1 cellular context compared by ENCODE assay signal in genomic region chr19:40055832-40056504, GRCh38.
TF ChIP-seq lines count a peak whose summit lies in the region.

ZNF780B (minus strand) TSS chr19:40056231; CDS start chr19:40050332, 5,899 bp downstream.

TF ChIP-seq in GM12878, 131 proteins besides CTCF, POLR2A, EP300 and RAD21 (continued from another document and continues in another):
- TF ChIP-seq ZBTB4 (CRISPR knock-in tag; IDR thresholded peaks at IDR 0.05): no peak
- TF ChIP-seq JUNB (IDR thresholded peaks at IDR 0.05): no peak
- no peak for TF ChIP-seq EED (IDR thresholded peaks at IDR 0.05; ENCODE audit: low read depth)
- TF ChIP-seq CBX3 (IDR thresholded peaks at IDR 0.05; ENCODE audit: borderline replicate concordance, low read depth): no peak
- no peak for TF ChIP-seq RBBP5 (conservative IDR thresholded peaks at IDR 0.05)
- no peak for TF ChIP-seq SIN3A (IDR thresholded peaks at IDR 0.05; ENCODE audit: low read depth, low read length)
- no peak for TF ChIP-seq ZZZ3 (IDR thresholded peaks at IDR 0.05; ENCODE audit: control insufficient read depth, insufficient read length, low read depth)
- TF ChIP-seq ZBTB33 (IDR thresholded peaks at IDR 0.05): no peak
- no peak for TF ChIP-seq USF1 (IDR thresholded peaks at IDR 0.05; ENCODE audit: borderline replicate concordance, extremely low read length, insufficient read depth, low read depth, low read length)
- 0 out of 2 replicates have a peak, but pooled peaks have one; percentile 42 for TF ChIP-seq TAF1 (IDR thresholded peaks at IDR 0.05; ENCODE audit: borderline replicate concordance, low read depth, low read length)
- no peak for TF ChIP-seq HDAC2 (IDR thresholded peaks at IDR 0.05)
- TF ChIP-seq CHD4 (IDR thresholded peaks at IDR 0.05): no peak
- TF ChIP-seq, protein P1, sequence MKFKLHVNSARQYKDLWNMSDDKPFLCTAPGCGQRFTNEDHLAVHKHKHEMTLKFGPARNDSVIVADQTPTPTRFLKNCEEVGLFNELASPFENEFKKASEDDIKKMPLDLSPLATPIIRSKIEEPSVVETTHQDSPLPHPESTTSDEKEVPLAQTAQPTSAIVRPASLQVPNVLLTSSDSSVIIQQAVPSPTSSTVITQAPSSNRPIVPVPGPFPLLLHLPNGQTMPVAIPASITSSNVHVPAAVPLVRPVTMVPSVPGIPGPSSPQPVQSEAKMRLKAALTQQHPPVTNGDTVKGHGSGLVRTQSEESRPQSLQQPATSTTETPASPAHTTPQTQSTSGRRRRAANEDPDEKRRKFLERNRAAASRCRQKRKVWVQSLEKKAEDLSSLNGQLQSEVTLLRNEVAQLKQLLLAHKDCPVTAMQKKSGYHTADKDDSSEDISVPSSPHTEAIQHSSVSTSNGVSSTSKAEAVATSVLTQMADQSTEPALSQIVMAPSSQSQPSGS (IDR thresholded peaks at IDR 0.05; ENCODE audit: low read length): 0 out of 2 replicates have a peak, but pooled peaks have one; percentile 28
- peak; percentile 67; the same call in 1 of the 2 replicates for TF ChIP-seq PAX5 (IDR thresholded peaks at IDR 0.05; ENCODE audit: borderline replicate concordance, low read depth, low read length)
- TF ChIP-seq MAX (IDR thresholded peaks at IDR 0.05; ENCODE audit: low read depth, low read length): peak; percentile 17; the same call in 1 of the 2 replicates
- TF ChIP-seq SKIL (IDR thresholded peaks at IDR 0.05; ENCODE audit: low read depth, poor library complexity, severe bottlenecking): peak; percentile 22
- TF ChIP-seq CREM (IDR thresholded peaks at IDR 0.05; ENCODE audit: low read depth): peak; percentile 70
- TF ChIP-seq, protein P2, sequence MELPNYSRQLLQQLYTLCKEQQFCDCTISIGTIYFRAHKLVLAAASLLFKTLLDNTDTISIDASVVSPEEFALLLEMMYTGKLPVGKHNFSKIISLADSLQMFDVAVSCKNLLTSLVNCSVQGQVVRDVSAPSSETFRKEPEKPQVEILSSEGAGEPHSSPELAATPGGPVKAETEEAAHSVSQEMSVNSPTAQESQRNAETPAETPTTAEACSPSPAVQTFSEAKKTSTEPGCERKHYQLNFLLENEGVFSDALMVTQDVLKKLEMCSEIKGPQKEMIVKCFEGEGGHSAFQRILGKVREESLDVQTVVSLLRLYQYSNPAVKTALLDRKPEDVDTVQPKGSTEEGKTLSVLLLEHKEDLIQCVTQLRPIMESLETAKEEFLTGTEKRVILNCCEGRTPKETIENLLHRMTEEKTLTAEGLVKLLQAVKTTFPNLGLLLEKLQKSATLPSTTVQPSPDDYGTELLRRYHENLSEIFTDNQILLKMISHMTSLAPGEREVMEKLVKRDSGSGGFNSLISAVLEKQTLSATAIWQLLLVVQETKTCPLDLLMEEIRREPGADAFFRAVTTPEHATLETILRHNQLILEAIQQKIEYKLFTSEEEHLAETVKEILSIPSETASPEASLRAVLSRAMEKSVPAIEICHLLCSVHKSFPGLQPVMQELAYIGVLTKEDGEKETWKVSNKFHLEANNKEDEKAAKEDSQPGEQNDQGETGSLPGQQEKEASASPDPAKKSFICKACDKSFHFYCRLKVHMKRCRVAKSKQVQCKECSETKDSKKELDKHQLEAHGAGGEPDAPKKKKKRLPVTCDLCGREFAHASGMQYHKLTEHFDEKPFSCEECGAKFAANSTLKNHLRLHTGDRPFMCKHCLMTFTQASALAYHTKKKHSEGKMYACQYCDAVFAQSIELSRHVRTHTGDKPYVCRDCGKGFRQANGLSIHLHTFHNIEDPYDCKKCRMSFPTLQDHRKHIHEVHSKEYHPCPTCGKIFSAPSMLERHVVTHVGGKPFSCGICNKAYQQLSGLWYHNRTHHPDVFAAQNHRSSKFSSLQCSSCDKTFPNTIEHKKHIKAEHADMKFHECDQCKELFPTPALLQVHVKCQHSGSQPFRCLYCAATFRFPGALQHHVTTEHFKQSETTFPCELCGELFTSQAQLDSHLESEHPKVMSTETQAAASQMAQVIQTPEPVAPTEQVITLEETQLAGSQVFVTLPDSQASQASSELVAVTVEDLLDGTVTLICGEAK (IDR thresholded peaks at IDR 0.05; ENCODE audit: borderline replicate concordance): peak; percentile 92
- TF ChIP-seq ZNF207 (IDR thresholded peaks at IDR 0.05; ENCODE audit: borderline replicate concordance): no peak
- TF ChIP-seq ZSCAN29 (IDR thresholded peaks at IDR 0.05): no peak
- peak; percentile 38 for TF ChIP-seq NR2F1 (conservative IDR thresholded peaks at IDR 0.05)
- no peak for TF ChIP-seq NFIC (IDR thresholded peaks at IDR 0.05; ENCODE audit: low read depth, low read length)
- TF ChIP-seq PML (IDR thresholded peaks at IDR 0.05; ENCODE audit: low read length): peak; percentile 59; the same call in 1 of the 2 replicates
- TF ChIP-seq GABPA (IDR thresholded peaks at IDR 0.05; ENCODE audit: low read depth): peak; percentile 96
- TF ChIP-seq, protein P3, sequence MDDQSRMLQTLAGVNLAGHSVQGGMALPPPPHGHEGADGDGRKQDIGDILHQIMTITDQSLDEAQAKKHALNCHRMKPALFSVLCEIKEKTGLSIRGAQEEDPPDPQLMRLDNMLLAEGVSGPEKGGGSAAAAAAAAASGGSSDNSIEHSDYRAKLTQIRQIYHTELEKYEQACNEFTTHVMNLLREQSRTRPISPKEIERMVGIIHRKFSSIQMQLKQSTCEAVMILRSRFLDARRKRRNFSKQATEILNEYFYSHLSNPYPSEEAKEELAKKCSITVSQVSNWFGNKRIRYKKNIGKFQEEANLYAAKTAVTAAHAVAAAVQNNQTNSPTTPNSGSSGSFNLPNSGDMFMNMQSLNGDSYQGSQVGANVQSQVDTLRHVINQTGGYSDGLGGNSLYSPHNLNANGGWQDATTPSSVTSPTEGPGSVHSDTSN (IDR thresholded peaks at IDR 0.05; ENCODE audit: insufficient replicate concordance, low read depth, low read length): peak; percentile 77
- no peak for TF ChIP-seq RB1 (IDR thresholded peaks at IDR 0.05; ENCODE audit: borderline replicate concordance)
- TF ChIP-seq, protein P4, sequence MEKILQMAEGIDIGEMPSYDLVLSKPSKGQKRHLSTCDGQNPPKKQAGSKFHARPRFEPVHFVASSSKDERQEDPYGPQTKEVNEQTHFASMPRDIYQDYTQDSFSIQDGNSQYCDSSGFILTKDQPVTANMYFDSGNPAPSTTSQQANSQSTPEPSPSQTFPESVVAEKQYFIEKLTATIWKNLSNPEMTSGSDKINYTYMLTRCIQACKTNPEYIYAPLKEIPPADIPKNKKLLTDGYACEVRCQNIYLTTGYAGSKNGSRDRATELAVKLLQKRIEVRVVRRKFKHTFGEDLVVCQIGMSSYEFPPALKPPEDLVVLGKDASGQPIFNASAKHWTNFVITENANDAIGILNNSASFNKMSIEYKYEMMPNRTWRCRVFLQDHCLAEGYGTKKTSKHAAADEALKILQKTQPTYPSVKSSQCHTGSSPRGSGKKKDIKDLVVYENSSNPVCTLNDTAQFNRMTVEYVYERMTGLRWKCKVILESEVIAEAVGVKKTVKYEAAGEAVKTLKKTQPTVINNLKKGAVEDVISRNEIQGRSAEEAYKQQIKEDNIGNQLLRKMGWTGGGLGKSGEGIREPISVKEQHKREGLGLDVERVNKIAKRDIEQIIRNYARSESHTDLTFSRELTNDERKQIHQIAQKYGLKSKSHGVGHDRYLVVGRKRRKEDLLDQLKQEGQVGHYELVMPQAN (conservative IDR thresholded peaks at IDR 0.05): peak; percentile 53
- TF ChIP-seq TBL1XR1 (IDR thresholded peaks at IDR 0.05; ENCODE audit: low read depth, low read length): no peak
- TF ChIP-seq ZNF622 (IDR thresholded peaks at IDR 0.05): no peak
- no peak for TF ChIP-seq NR2C2 (IDR thresholded peaks at IDR 0.05; ENCODE audit: borderline replicate concordance, control insufficient read depth, insufficient read length, low read depth)
- TF ChIP-seq IKZF1 (conservative IDR thresholded peaks at IDR 0.05): peak; percentile 77
- TF ChIP-seq RELB (IDR thresholded peaks at IDR 0.05; ENCODE audit: low read depth): peak; percentile 50; the same call in 1 of the 2 replicates
- TF ChIP-seq POU2F2 (IDR thresholded peaks at IDR 0.05; ENCODE audit: borderline replicate concordance, low read depth, low read length): peak; percentile 85
- TF ChIP-seq NFXL1 (IDR thresholded peaks at IDR 0.05; ENCODE audit: borderline replicate concordance): no peak
- TF ChIP-seq PKNOX1 (IDR thresholded peaks at IDR 0.05): peak; percentile 93
- TF ChIP-seq HCFC1 (IDR thresholded peaks at IDR 0.05; ENCODE audit: low read length): peak; percentile 71
- TF ChIP-seq LARP7 (IDR thresholded peaks at IDR 0.05): no peak; the same call in 1 of the 2 replicates
- no peak for TF ChIP-seq STAT3 (IDR thresholded peaks at IDR 0.05; ENCODE audit: low read depth, low read length)
- peak; percentile 42; the same call in 1 of the 2 replicates for TF ChIP-seq HDGF (IDR thresholded peaks at IDR 0.05)
